In genomic region chr20:38607351-38607750, GRCh38 we compare ENCODE assay signal across 24 cellular contexts. TPM values are rescaled to one million over a fixed set of nuclear protein-coding genes. Genes with fewer than 3 reads are reported as not detected.
"Had no signal": no experiment of that assay in that cellular context is flagged by ENCODE, and none has a peak within 500 bp of the region (broad histone marks: within the 10 kb centered on the region; RNA-seq: fewer than 3 reads in every experiment).

No MANE protein-coding gene starts in this region.

- H3K4me3 ChIP-seq: cardiac muscle cell had no signal

- H3K36me3 ChIP-seq: brain microvascular endothelial cell, cardiac muscle cell had no signal

- H3K27ac ChIP-seq: brain microvascular endothelial cell, cardiac muscle cell had no signal

- DNase-seq: activated CD4-positive, alpha-beta memory T cell treated with anti-CD3 and anti-CD28 coated beads for 36 hours; activated CD4-positive, alpha-beta T cell treated with anti-CD3 and anti-CD28 coated beads, Interleukin-2, amount 10 ng/mL, durations not matched to agents 7 days and 5 days; activated CD4-positive, CD25-positive, alpha-beta regulatory T cell; activated CD8-positive, alpha-beta memory T cell treated with anti-CD3 and anti-CD28 coated beads for 24 hours; activated gamma-delta T cell; activated naive CD4-positive, alpha-beta T cell treated with anti-CD3 and anti-CD28 coated beads for 36 hours; activated naive CD8-positive, alpha-beta T cell treated with anti-CD3 and anti-CD28 coated beads for 36 hours; activated T-cell treated with anti-CD3 and anti-CD28 coated beads, Interleukin-2, amount 50 U/mL, for 48 hours; brain microvascular endothelial cell; MM.1S; NCI-H1105; NCI-H1436; NCI-H1694 treated with DMSO at 0.1 percent for 48 hours; NCI-H2081; NCI-H446; NCI-H524; PC-3; SHP77 treated with DMSO at 0.1 percent for 48 hours; T-helper 9 cell had no signal

- ATAC-seq: activated T-helper 17 cell treated with anti-CD3 and anti-CD28 coated beads, Interleukin-2, amount 50 U/mL, for 72 hours; PC-3 had no signal

- FAIRE-seq: RCC 7860 had no signal

RNA-seq across cellular contexts. Expression of gene ARHGAP40, which starts 5.7 kb away (rescaled TPM):
- total RNA-seq: activated CD4-positive, alpha-beta memory T cell treated with anti-CD3 and anti-CD28 coated beads for 36 hours; activated CD4-positive, alpha-beta T cell treated with anti-CD3 and anti-CD28 coated beads, Interleukin-2, amount 10 ng/mL, durations not matched to agents 7 days and 5 days; activated naive CD4-positive, alpha-beta T cell treated with anti-CD3 and anti-CD28 coated beads for 36 hours; activated T-helper 17 cell treated with anti-CD3 and anti-CD28 coated beads, Interleukin-2, amount 50 U/mL, for 72 hours; cardiac muscle cell; PC-3 had no signal
- polyA plus RNA-seq: cardiac muscle cell had no signal

RNA-seq across cellular contexts. Expression of gene ADIG, which starts 26.4 kb away (rescaled TPM):
- total RNA-seq: activated CD4-positive, alpha-beta memory T cell treated with anti-CD3 and anti-CD28 coated beads for 36 hours; activated CD4-positive, alpha-beta T cell treated with anti-CD3 and anti-CD28 coated beads, Interleukin-2, amount 10 ng/mL, durations not matched to agents 7 days and 5 days; activated naive CD4-positive, alpha-beta T cell treated with anti-CD3 and anti-CD28 coated beads for 36 hours; activated naive CD8-positive, alpha-beta T cell treated with anti-CD3 and anti-CD28 coated beads for 36 hours; activated T-helper 17 cell treated with anti-CD3 and anti-CD28 coated beads, Interleukin-2, amount 50 U/mL, for 72 hours; cardiac muscle cell; PC-3; SK-MEL-5 had no signal
- polyA plus RNA-seq: adipose tissue, cardiac muscle cell had no signal
